8 cellular contexts compared by ENCODE assay signal in the genomic region with DNA sequence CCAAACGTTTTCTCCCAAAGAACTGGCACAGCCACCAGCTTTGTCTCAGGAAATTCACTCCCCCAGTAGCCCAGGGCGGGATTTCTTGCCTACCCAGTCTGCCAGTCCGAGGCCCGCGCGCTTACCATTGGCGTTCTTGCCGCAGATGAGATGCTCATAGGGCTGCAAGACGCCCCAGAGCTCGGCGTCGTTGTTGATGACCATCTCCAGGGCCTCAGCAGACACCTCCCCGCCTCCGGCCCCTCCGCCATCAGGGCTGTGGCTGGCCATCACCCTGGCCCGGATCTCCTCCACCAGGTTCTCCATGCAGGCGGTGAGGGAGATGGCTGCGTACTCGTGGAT. TPM values are rescaled to one million over a fixed set of nuclear protein-coding genes. Genes with fewer than 3 reads are reported as not detected.
DNase-seq lines count a peak whose midpoint lies in the region; ATAC-seq, FAIRE-seq and TF ChIP-seq lines count a peak whose summit lies in the region.

No MANE protein-coding gene starts in this region.

- H3K4me3 ChIP-seq in astrocyte (ENCODE audit: insufficient read depth, low read depth, low read length) (peak overlapping the region; percentile 62), subcutaneous abdominal adipose tissue (ENCODE audit: low read depth in 1 of 5, low read length in 5 of 5) (peak overlapping the region; percentile 25 to 76 (median 69))

- FAIRE-seq in astrocyte (lab: Jason Lieb, UNC): no peak

- peaks cover 41% of the 10 kb centered on the region for H3K27me3 ChIP-seq in CD4-positive, alpha-beta T cell (ENCODE audit: control insufficient read depth, insufficient read depth, low read length)
- H3K27me3 ChIP-seq in astrocyte (ENCODE audit: insufficient read depth, low read length) (peaks cover 3% of the 10 kb centered on the region), subcutaneous abdominal adipose tissue (ENCODE audit: control insufficient read depth in 5 of 5, insufficient read depth in 4 of 5, low read length in 5 of 5) (peaks cover 0 to 11% (median 0%) of the 10 kb centered on the region in 5 donors)

- peaks cover 55% of the 10 kb centered on the region for H3K79me2 ChIP-seq in astrocyte (ENCODE audit: insufficient read depth, low read length)

- H3K36me3 ChIP-seq in astrocyte (ENCODE audit: insufficient read depth, low read length) (no peaks in the 10 kb centered on the region), subcutaneous abdominal adipose tissue (ENCODE audit: control insufficient read depth in 5 of 5, insufficient read depth in 5 of 5, low read length in 5 of 5) (no peaks in the 10 kb centered on the region)

- POLR2A ChIA-PET in CD4-positive, alpha-beta T cell (lab: Charles Lee): interaction anchor here (0.9 to 2.5 kb wide), 3 partner anchors 182 to 251 kb away, joined by 3 to 24 read pairs (median 5); a partner anchor contains a TSS

- H3K4me1 Mint-ChIP-seq in CD4-positive, alpha-beta T cell (ENCODE audit: low read depth): peaks cover 14% of the 10 kb centered on the region
- peaks cover 15% of the 10 kb centered on the region for H3K4me1 Mint-ChIP-seq in astrocyte (ENCODE audit: low read depth, unreplicated experiment)

- DNase-seq in CD4-positive, alpha-beta T cell: peak in 1 of 10 experiments; percentile 3
- DNase-seq in M059J (ENCODE audit: low read depth): peak; percentile 68
- peak; percentile 73 for DNase-seq in astrocyte (ENCODE audit: low read depth)
- peak; percentile 44 for DNase-seq in kidney glomerular epithelial cell (lab: John Stamatoyannopoulos, UW)
- DNase-seq in effector CD8-positive, alpha-beta T cell (lab: John Stamatoyannopoulos, UW): no peak

- H3K36me3 Mint-ChIP-seq in CD4-positive, alpha-beta T cell (ENCODE audit: low read depth): no peaks in the 10 kb centered on the region
- no peaks in the 10 kb centered on the region for H3K36me3 Mint-ChIP-seq in astrocyte (ENCODE audit: low read depth, unreplicated experiment)

- ATAC-seq in CD4-positive, alpha-beta T cell (ENCODE audit: poor library complexity): no peak
- ATAC-seq in GM21717 (IDR thresholded peaks at IDR 0.05; ENCODE audit: unreplicated experiment) (no peak), HG03342 (IDR thresholded peaks at IDR 0.05; ENCODE audit: unreplicated experiment) (no peak)

- intact Hi-C loops in CD4-positive, alpha-beta T cell (cut with DNase I, micrococcal nuclease): loop anchor here (2.0 to 10.0 kb wide), 6 partner anchors 82 to 1774 kb away; a partner anchor contains a TSS

- peaks cover 48% of the 10 kb centered on the region for H4K20me1 ChIP-seq in astrocyte (ENCODE audit: insufficient read depth, low read length)

- no peak overlapping the region for H3K27ac ChIP-seq in CD4-positive, alpha-beta T cell (ENCODE audit: low read depth, low read length)
- H3K27ac ChIP-seq in astrocyte (ENCODE audit: low read depth, low read length) (no peak overlapping the region), subcutaneous abdominal adipose tissue (ENCODE audit: low read depth, low read length) (no peak overlapping the region)

- peak overlapping the region; percentile 79 for H3K4me3 Mint-ChIP-seq in CD4-positive, alpha-beta T cell
- peak overlapping the region; percentile 83 for H3K4me3 Mint-ChIP-seq in astrocyte (ENCODE audit: unreplicated experiment)

- no peak overlapping the region for H3K27ac Mint-ChIP-seq in CD4-positive, alpha-beta T cell
- H3K27ac Mint-ChIP-seq in astrocyte (ENCODE audit: unreplicated experiment): no peak overlapping the region

- H2AFZ ChIP-seq in astrocyte (ENCODE audit: low read depth, low read length): peak overlapping the region; percentile 67

- H3K27me3 Mint-ChIP-seq in CD4-positive, alpha-beta T cell: peaks cover 61% of the 10 kb centered on the region
- no peaks in the 10 kb centered on the region for H3K27me3 Mint-ChIP-seq in astrocyte (ENCODE audit: low read depth, unreplicated experiment)

- H3K9ac ChIP-seq in astrocyte (ENCODE audit: low read length): peak overlapping the region; percentile 75
- peak overlapping the region in 1 of 5 donors; percentile 54 for H3K9ac ChIP-seq in subcutaneous abdominal adipose tissue (ENCODE audit: low read length in 5 of 5)

- H3K9me3 ChIP-seq in CD4-positive, alpha-beta T cell (ENCODE audit: control insufficient read depth, low read length): no peaks in the 10 kb centered on the region
- no peaks in the 10 kb centered on the region for H3K9me3 ChIP-seq in astrocyte (ENCODE audit: insufficient read depth, low read depth, low read length)
- H3K9me3 ChIP-seq in subcutaneous abdominal adipose tissue (ENCODE audit: control insufficient read depth in 5 of 5, low read length in 5 of 5): no peaks in the 10 kb centered on the region

- H3K4me2 ChIP-seq in astrocyte (ENCODE audit: low read length): peak overlapping the region; percentile 96

- no peak for TF ChIP-seq CTCF in CD4-positive, alpha-beta T cell (IDR thresholded peaks at IDR 0.05)
- TF ChIP-seq CTCF in astrocyte (IDR thresholded peaks at IDR 0.05; ENCODE audit: insufficient read depth, low read depth, low read length): no peak

- CTCF ChIA-PET in CD4-positive, alpha-beta T cell (lab: Charles Lee): interaction anchor here (1.0 to 3.6 kb wide), 3 partner anchors 177 to 276 kb away, joined by 3 to 47 read pairs (median 3); no protein-coding TSS in a partner anchor

- H3K9me3 Mint-ChIP-seq in CD4-positive, alpha-beta T cell: no peaks in the 10 kb centered on the region
- H3K9me3 Mint-ChIP-seq in astrocyte (ENCODE audit: unreplicated experiment): no peaks in the 10 kb centered on the region

- H3K4me1 ChIP-seq in astrocyte (ENCODE audit: insufficient read depth, low read length): peaks cover 26% of the 10 kb centered on the region
- H3K4me1 ChIP-seq in subcutaneous abdominal adipose tissue (ENCODE audit: control insufficient read depth in 5 of 5, insufficient read depth in 5 of 5, low read length in 5 of 5): peaks cover 0 to 35% (median 34%) of the 10 kb centered on the region in 5 donors

RNA-seq across cellular contexts. Expression of a gene that starts 1.3 kb away (rescaled TPM):
- 1 to 10 TPM in 1 of 2 experiments, under 1 TPM in 1; 0.88 to 1.0 TPM for total RNA-seq in CD4-positive, alpha-beta T cell
- 1.8 and 3.2 TPM in 2 replicates for total RNA-seq in M059J (2014; rRNA removed; shearing (Covaris generic))
- total RNA-seq in astrocyte: 12.2 and 14.1 TPM in 2 replicates
